ENCODE assay signal across 2 cellular contexts in genomic region chr5:152077-152476, GRCh38.
TF ChIP-seq lines count a peak whose summit lies in the region.

No MANE protein-coding gene starts in this region.

TF ChIP-seq in HepG2, 621 proteins besides CTCF, POLR2A, EP300 and RAD21:
- TF ChIP-seq SRSF9 (IDR thresholded peaks at IDR 0.05; ENCODE audit: borderline replicate concordance, insufficient read depth, low read depth, low read length, poor library complexity, severe bottlenecking) (no peak), MTERF4 (CRISPR knock-in tag; IDR thresholded peaks at IDR 0.05) (no peak), CEBPB (IDR thresholded peaks at IDR 0.05; ENCODE audit: borderline replicate concordance, low read depth, low read length) (peak; percentile 25; the same call in 1 of the 2 replicates), GTF2F1 (IDR thresholded peaks at IDR 0.05; ENCODE audit: low read length) (no peak)

TF ChIP-seq in IMR-90, 13 proteins besides CTCF, POLR2A, EP300 and RAD21:
- TF ChIP-seq SMC3 (IDR thresholded peaks at IDR 0.05; ENCODE audit: low read depth, low read length): no peak
- TF ChIP-seq CEBPB (IDR thresholded peaks at IDR 0.05; ENCODE audit: low read depth, low read length): peak; percentile 48; the same call in 1 of the 2 replicates
- TF ChIP-seq USF2 (IDR thresholded peaks at IDR 0.05; ENCODE audit: low read depth, low read length): no peak
- no peak for TF ChIP-seq MXI1 (IDR thresholded peaks at IDR 0.05; ENCODE audit: borderline replicate concordance, low read depth, low read length)
